ENCODE assay signal across 12 cellular contexts in the genomic region with DNA sequence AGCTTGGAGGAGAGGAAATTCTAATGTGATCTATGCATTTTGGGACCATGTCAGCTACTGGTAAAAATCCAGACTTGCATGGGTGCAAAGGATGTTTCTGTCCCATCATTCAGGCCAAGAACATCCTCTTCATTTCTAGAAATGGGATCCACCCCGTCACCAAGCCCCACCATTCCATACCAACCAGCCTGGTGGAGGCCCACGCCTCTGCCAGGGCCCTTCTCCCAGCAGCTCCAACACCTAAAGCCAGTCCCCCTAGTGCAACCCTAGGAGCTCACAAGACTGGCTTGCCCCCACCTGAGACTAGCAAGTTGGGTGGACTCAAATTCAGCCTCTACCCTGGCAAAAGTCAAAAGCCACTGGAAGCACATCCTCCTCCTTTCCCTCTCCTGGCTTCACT. TPM values are rescaled to one million over a fixed set of nuclear protein-coding genes. Genes with fewer than 3 reads are reported as not detected.
DNase-seq lines count a peak whose midpoint lies in the region; ATAC-seq and TF ChIP-seq lines count a peak whose summit lies in the region.
"Had no signal": no experiment of that assay in that cellular context is flagged by ENCODE, and none has a peak within 500 bp of the region (broad histone marks: within the 10 kb centered on the region; RNA-seq: fewer than 3 reads in every experiment).

No MANE protein-coding gene starts in this region.

- H3K27me3 ChIP-seq in HUES64 (ENCODE audit: insufficient read depth, low read length) (no peaks in the 10 kb centered on the region), duodenal mucosa (ENCODE audit: control insufficient read depth in 1 of 2, insufficient read depth in 2 of 2, low read length in 2 of 2) (no peaks in the 10 kb centered on the region), muscle layer of duodenum (ENCODE audit: low read depth, low read length) (no peaks in the 10 kb centered on the region), thyroid gland (no peaks in the 10 kb centered on the region)

- POLR2A ChIA-PET in AG04449 (lab: Yijun Ruan, JAX) = no interaction called here

- no peaks in the 10 kb centered on the region for H3K9me3 Mint-ChIP-seq in activated naive CD8-positive, alpha-beta T cell treated with anti-CD3 and anti-CD28 coated beads, Interleukin-2, amount 50 U/mL, for 24 hours

- DNase-seq in AG04449 (ENCODE audit: low read depth, low spot score) (no peak), thyroid gland (no peak)
- DNase-seq in activated naive CD8-positive, alpha-beta T cell treated with anti-CD3 and anti-CD28 coated beads, Interleukin-2, amount 50 U/mL, for 24 hours = no peak
- DNase-seq: COR-L47 had no signal

- H3K27ac Mint-ChIP-seq in activated naive CD8-positive, alpha-beta T cell treated with anti-CD3 and anti-CD28 coated beads, Interleukin-2, amount 50 U/mL, for 24 hours = no peak overlapping the region

- peaks cover 27% of the 10 kb centered on the region for H3K4me1 ChIP-seq in HUES64 (ENCODE audit: insufficient read depth, low read length)
- peaks cover 24 to 35% of the 10 kb centered on the region in 2 donors for H3K4me1 ChIP-seq in duodenal mucosa (ENCODE audit: control insufficient read depth in 1 of 2, insufficient read depth in 2 of 2, low read length in 2 of 2)
- peaks cover 27 to 32% of the 10 kb centered on the region in 2 donors for H3K4me1 ChIP-seq in muscle layer of duodenum (ENCODE audit: control insufficient read depth in 1 of 2, insufficient read depth in 2 of 2, low read length in 2 of 2)
- peaks cover 33 to 37% of the 10 kb centered on the region in 2 donors for H3K4me1 ChIP-seq in thyroid gland

- H3K27ac ChIP-seq in HUES64 (ENCODE audit: low read depth, low read length) (no peak overlapping the region), duodenal mucosa (ENCODE audit: low read depth, low read length) (no peak overlapping the region), muscle layer of duodenum (ENCODE audit: low read length) (no peak overlapping the region), thyroid gland (no peak overlapping the region)

- H3K4me3 ChIP-seq in AG04449 (ENCODE audit: low read depth, low read length) = peak overlapping the region; percentile 70
- peak overlapping the region; percentile 95 for H3K4me3 ChIP-seq in HUES64 (ENCODE audit: low read length)
- H3K4me3 ChIP-seq in duodenal mucosa (ENCODE audit: low read depth in 1 of 2, low read length in 2 of 2) = peak overlapping the region; percentile 86 to 92
- H3K4me3 ChIP-seq in muscle layer of duodenum (ENCODE audit: low read depth in 1 of 2, low read length in 2 of 2) = peak overlapping the region; percentile 69 to 90
- H3K4me3 ChIP-seq in thyroid gland (replicated peaks in 1 of 3) = peak overlapping the region in 1 of 3 donors; percentile 54

- intact Hi-C loops in thyroid gland (cut with DNase I) = no loop called here

- CTCF ChIA-PET in AG04449 (lab: Yijun Ruan, JAX) = interaction anchor here (0.7 to 1.6 kb wide), 4 partner anchors 12 to 46 kb away, joined by 3 to 6 read pairs (median 4); no protein-coding TSS in a partner anchor

- TF ChIP-seq CTCF in AG04449 (IDR thresholded peaks at IDR 0.05; ENCODE audit: insufficient read depth, low read length, missing control alignments) (no peak), thyroid gland (IDR thresholded peaks at IDR 0.05) (no peak)

- peaks cover 13% of the 10 kb centered on the region for H3K4me1 Mint-ChIP-seq in activated naive CD8-positive, alpha-beta T cell treated with anti-CD3 and anti-CD28 coated beads, Interleukin-2, amount 50 U/mL, for 24 hours

- H3K9ac ChIP-seq in HUES64 (ENCODE audit: low read depth, low read length) = no peak overlapping the region
- H3K9ac ChIP-seq in duodenal mucosa (ENCODE audit: low read depth in 1 of 2, low read length in 2 of 2) = peak overlapping the region; percentile 7 to 84

- no peaks in the 10 kb centered on the region for H3K36me3 Mint-ChIP-seq in activated naive CD8-positive, alpha-beta T cell treated with anti-CD3 and anti-CD28 coated beads, Interleukin-2, amount 50 U/mL, for 24 hours (ENCODE audit: low read depth)

- TF ChIP-seq POLR2A in thyroid gland (IDR thresholded peaks at IDR 0.05) = no peak

- no peaks in the 10 kb centered on the region for H3K9me3 ChIP-seq in HUES64 (ENCODE audit: insufficient read depth, low read depth, low read length)
- H3K9me3 ChIP-seq in duodenal mucosa (ENCODE audit: control insufficient read depth in 1 of 2, low read length in 2 of 2) = no peaks in the 10 kb centered on the region
- no peaks in the 10 kb centered on the region for H3K9me3 ChIP-seq in muscle layer of duodenum (ENCODE audit: control insufficient read depth in 1 of 2, low read length in 2 of 2)
- H3K9me3 ChIP-seq in thyroid gland = no peaks in the 10 kb centered on the region

- peaks cover 76% of the 10 kb centered on the region for H3K27me3 Mint-ChIP-seq in activated naive CD8-positive, alpha-beta T cell treated with anti-CD3 and anti-CD28 coated beads, Interleukin-2, amount 50 U/mL, for 24 hours

- ATAC-seq in activated naive CD8-positive, alpha-beta T cell treated with anti-CD3 and anti-CD28 coated beads, Interleukin-2, amount 50 U/mL, for 24 hours = no peak
- ATAC-seq in HG03342 (IDR thresholded peaks at IDR 0.05; ENCODE audit: unreplicated experiment) = no peak
- no peak for ATAC-seq in GM21390 (IDR thresholded peaks at IDR 0.05; ENCODE audit: unreplicated experiment)

- WGBS in HUES64 = 77% methylated on average over 2 of the region's 2 CpGs
- WGBS in thyroid gland, 2 donors = 64 to 88% methylated on average over 2 of the region's 2 CpGs

- H3K36me3 ChIP-seq in HUES64 (ENCODE audit: insufficient read depth, low read length) (peaks cover 6% of the 10 kb centered on the region; the same call in 1 of the 2 replicates), duodenal mucosa (ENCODE audit: control insufficient read depth in 1 of 2, insufficient read depth in 2 of 2, low read length in 2 of 2) (no peaks in the 10 kb centered on the region), muscle layer of duodenum (ENCODE audit: control insufficient read depth in 1 of 2, insufficient read depth in 2 of 2, low read length in 2 of 2) (no peaks in the 10 kb centered on the region), thyroid gland (no peaks in the 10 kb centered on the region)

- no peak overlapping the region for H3K4me3 Mint-ChIP-seq in activated naive CD8-positive, alpha-beta T cell treated with anti-CD3 and anti-CD28 coated beads, Interleukin-2, amount 50 U/mL, for 24 hours

RNA-seq across cellular contexts. Expression of a gene that starts 1.9 kb away (rescaled TPM):
- 17.2 TPM for polyA plus RNA-seq in HUES64 (2013, experiment 1 of 2)
- 18.0 TPM for polyA plus RNA-seq in HUES64 (2013, experiment 2 of 2)
- 10 to 100 TPM; 31.2 to 56.2 (median 47.4) TPM for total RNA-seq in thyroid gland

RNA-seq across cellular contexts. Expression of a gene that starts 55.9 kb away (rescaled TPM):
- polyA plus RNA-seq in HUES64 (2013, experiment 1 of 2) = 0.35 TPM
- 0.32 TPM for polyA plus RNA-seq in HUES64 (2013, experiment 2 of 2)
- total RNA-seq in thyroid gland = not detected
- total RNA-seq: renal cortical epithelial cell, SK-MEL-5, temporal lobe had no signal
